8 cellular contexts compared by ENCODE assay signal in the genomic region with DNA sequence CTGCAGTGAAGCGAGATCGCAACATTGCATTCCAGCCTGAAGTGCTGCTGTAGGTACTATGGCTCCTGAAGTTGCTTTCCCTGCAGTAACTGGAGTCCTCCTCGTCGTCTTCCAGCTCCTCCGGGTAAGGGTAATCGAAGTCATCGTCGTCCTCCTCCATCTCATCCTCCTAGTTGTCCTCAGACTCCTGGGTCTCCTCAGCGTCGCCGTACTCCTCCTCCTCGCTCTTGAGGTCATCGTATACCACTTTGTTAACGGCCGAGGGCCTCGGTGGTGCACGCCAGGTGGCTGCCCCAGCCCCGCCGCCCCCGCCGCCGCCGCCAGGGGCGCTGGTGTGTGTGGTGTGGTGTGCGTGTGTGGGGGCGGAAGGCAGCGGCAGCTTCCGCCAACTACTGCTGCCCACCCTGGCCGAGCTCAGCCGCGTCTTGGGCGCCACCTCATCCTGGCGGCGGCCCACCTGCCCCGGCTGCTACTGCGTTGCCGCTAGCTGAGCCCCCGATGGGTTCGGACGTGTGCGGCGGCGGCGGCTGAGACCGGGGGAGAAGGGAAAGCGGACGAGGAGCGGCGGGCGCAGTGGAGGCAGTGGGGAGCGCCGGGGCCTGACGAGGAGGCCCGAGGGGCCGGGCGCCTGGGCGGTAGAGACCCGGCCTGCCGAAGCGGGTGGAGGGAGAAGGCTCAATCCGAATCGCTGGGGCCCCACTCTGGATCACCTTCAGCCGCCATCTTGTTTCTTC. TPM values are rescaled to one million over a fixed set of nuclear protein-coding genes. Genes with fewer than 3 reads are reported as not detected.
A peak's percentile ranks its signal among the peaks of the same experiment; 100 is the strongest.
DNase-seq lines count a peak whose midpoint lies in the region; ATAC-seq, FAIRE-seq and TF ChIP-seq lines count a peak whose summit lies in the region.

No MANE protein-coding gene starts in this region.

- intact Hi-C loops in pancreas (cut with DNase I): no loop called here
- intact Hi-C loops in transverse colon (cut with DNase I; ENCODE audit: low total_unique reads): no loop called here

- H3K4me3 ChIP-seq in GM06990 (replicated peaks; ENCODE audit: low read depth, low read length) (peak overlapping the region; percentile 72), GM23248 (peak overlapping the region; percentile 74), fibroblast of mammary gland (ENCODE audit: control insufficient read depth, low read depth, low read length) (peak overlapping the region; percentile 46), pancreas (peak overlapping the region; percentile 34 to 78 (median 60)), transverse colon (peak overlapping the region; percentile 43 to 83 (median 64))

- peak overlapping the region; percentile 58 for H3K4me2 ChIP-seq in GM23248 (ENCODE audit: unreplicated experiment)

- H3K27me3 ChIP-seq in GM06990 (replicated peaks; ENCODE audit: control insufficient read depth, insufficient read depth, low read length): no peaks in the 10 kb centered on the region
- peaks cover 6% of the 10 kb centered on the region; the same call in 1 of the 2 replicates for H3K27me3 ChIP-seq in GM23248 (replicated peaks; ENCODE audit: insufficient read depth)
- no peaks in the 10 kb centered on the region for H3K27me3 ChIP-seq in pancreas
- H3K27me3 ChIP-seq in transverse colon: peaks cover 4% of the 10 kb centered on the region

- H3K27ac ChIP-seq in GM23248 (no peak overlapping the region), pancreas (peak overlapping the region; percentile 22 to 77 (median 74)), transverse colon (peak overlapping the region; percentile 76 to 84 (median 80))

- FAIRE-seq in pancreas (lab: Jason Lieb, UNC): no peak

- H3K9me2 ChIP-seq in GM23248 (ENCODE audit: insufficient read depth): no peaks in the 10 kb centered on the region

- no peak for TF ChIP-seq POLR2A in transverse colon (IDR thresholded peaks at IDR 0.05)

- H3K9me3 ChIP-seq in GM23248 (ENCODE audit: low read depth) (no peaks in the 10 kb centered on the region), pancreas (no peaks in the 10 kb centered on the region), transverse colon (no peaks in the 10 kb centered on the region)

- H3K9ac ChIP-seq in GM23248: peak overlapping the region; percentile 73

- H3K79me2 ChIP-seq in GM23248 (ENCODE audit: insufficient read depth): no peaks in the 10 kb centered on the region

- ATAC-seq in pancreas: peak; percentile 100

- H3K36me3 ChIP-seq in GM06990 (ENCODE audit: control insufficient read depth, insufficient read depth, low read length) (no peaks in the 10 kb centered on the region), GM23248 (ENCODE audit: low read depth) (no peaks in the 10 kb centered on the region), pancreas (no peaks in the 10 kb centered on the region), transverse colon (no peaks in the 10 kb centered on the region)

- H4K20me1 ChIP-seq in GM23248 (ENCODE audit: insufficient read depth): no peaks in the 10 kb centered on the region

- no peaks in the 10 kb centered on the region for H3K4me1 ChIP-seq in GM23248 (ENCODE audit: insufficient read depth)
- no peaks in the 10 kb centered on the region for H3K4me1 ChIP-seq in pancreas
- H3K4me1 ChIP-seq in transverse colon: peaks cover 0 to 3% (median 0%) of the 10 kb centered on the region in 4 donors

- TF ChIP-seq CTCF in GM06990 (IDR thresholded peaks at IDR 0.05; ENCODE audit: insufficient read depth, low read length, poor library complexity, severe bottlenecking) (peak; percentile 40), fibroblast of mammary gland (conservative IDR thresholded peaks at IDR 0.05; ENCODE audit: control insufficient read depth, insufficient read depth, low read depth, low read length) (no peak), pancreas (IDR thresholded peaks at IDR 0.05) (peak; percentile 75 to 89 (median 84)), transverse colon (IDR thresholded peaks at IDR 0.05) (peak in 4 of 5 experiments; percentile 50 to 89 (median 84))

- H2AFZ ChIP-seq in GM23248: peak overlapping the region; percentile 96

- in situ Hi-C loops in GM23248 (cut with MboI) (no loop called here), transverse colon (cut with MboI; ENCODE audit: low pct_ligation_motif_present in 1 of 4, low pct_unique_long_range_greater_than_20kb in 1 of 4, low sequenced_read_pairs in 3 of 4) (no loop called here)

- DNase-seq in GM06990 (ENCODE audit: extremely low read depth, insufficient read length) (peak; percentile 85), GM23248 (peak; percentile 70), NCI-H1105 treated with DMSO at 0.1 percent for 48 hours (lab: John Stamatoyannopoulos, UW) (peak; percentile 34), activated T-cell treated with anti-CD3 and anti-CD28 coated beads for 24 hours (ENCODE audit: low read depth) (peak; percentile 76), fibroblast of mammary gland (ENCODE audit: low read depth) (peak; percentile 61), pancreas (peak; percentile 69 to 92 (median 82)), transverse colon (peak; percentile 83), DMS153 (lab: John Stamatoyannopoulos, UW) (no peak)

- TF ChIP-seq EP300 in transverse colon (IDR thresholded peaks at IDR 0.05; ENCODE audit: low read depth): no peak

- 14% methylated on average over 34 to 62 of the region's 63 CpGs for WGBS in GM23248 (ENCODE audit: low coverage in 1 of 2, low lambda C conversion rate in 2 of 2, missing lambda C conversion rate in 2 of 2), 2 experiments
- WGBS in pancreas, 2 donors: 9 to 14% methylated on average over 56 to 63 of the region's 63 CpGs
- WGBS in transverse colon (ENCODE audit: low coverage in 1 of 2), 2 donors: 20% methylated on average over 54 of the region's 63 CpGs; no CpG with 5 or more reads in 1 of the 2 donors

- no peaks in the 10 kb centered on the region for H3F3A ChIP-seq in GM23248 (ENCODE audit: insufficient read depth)

RNA-seq across cellular contexts. Expression of a gene that starts 11.8 kb away (rescaled TPM):
- 22.3 and 25.0 TPM in 2 replicates for total RNA-seq in GM23248 (2014; rRNA removed; shearing (Covaris generic))
- 18.8 and 20.1 TPM in 2 replicates for polyA plus RNA-seq in GM23248 (2016; fragmentation: Nextera tagmentation; extraction: Ambion mirVana)
- total RNA-seq in pancreas: 10 to 100 TPM in 3 of 6 donors, 1 to 10 TPM in 3; 7.7 to 14.7 (median 10.2) TPM
- 1 to 10 TPM; 5.2 to 7.4 TPM for polyA plus RNA-seq in pancreas
- total RNA-seq in transverse colon: 10 to 100 TPM in 3 of 4 donors, 1 to 10 TPM in 1; 8.2 to 42.6 (median 32.8) TPM
